In the genomic region with DNA sequence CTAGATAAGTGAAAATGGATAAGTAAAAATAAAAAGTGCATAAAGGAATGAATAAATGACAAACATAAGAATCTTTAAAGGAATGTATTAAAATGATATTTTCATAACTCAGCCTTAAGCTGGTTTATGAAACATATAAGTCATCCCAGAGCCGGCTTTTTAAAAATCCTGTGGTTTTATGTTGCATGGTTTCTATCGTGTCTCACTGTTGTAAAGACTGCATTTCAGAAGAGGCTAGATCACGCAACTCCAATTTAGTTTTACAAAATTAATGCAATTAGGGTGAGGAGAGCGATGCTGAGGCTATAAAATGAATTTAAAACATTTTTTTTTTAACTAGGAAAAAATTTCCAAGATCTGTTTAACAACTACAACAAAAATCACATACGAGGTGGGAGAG, we compare ENCODE assay signal across 1 cellular context.
TF ChIP-seq lines count a peak whose summit lies in the region.

No MANE protein-coding gene starts in this region.

TF ChIP-seq in SK-N-SH, 30 proteins besides CTCF, POLR2A, EP300 and RAD21 (continued from another document):
- TF ChIP-seq POLR2AphosphoS5 (IDR thresholded peaks at IDR 0.05; ENCODE audit: low read depth, low read length) = no peak
